ENCODE assay signal across 7 cellular contexts in the genomic region with DNA sequence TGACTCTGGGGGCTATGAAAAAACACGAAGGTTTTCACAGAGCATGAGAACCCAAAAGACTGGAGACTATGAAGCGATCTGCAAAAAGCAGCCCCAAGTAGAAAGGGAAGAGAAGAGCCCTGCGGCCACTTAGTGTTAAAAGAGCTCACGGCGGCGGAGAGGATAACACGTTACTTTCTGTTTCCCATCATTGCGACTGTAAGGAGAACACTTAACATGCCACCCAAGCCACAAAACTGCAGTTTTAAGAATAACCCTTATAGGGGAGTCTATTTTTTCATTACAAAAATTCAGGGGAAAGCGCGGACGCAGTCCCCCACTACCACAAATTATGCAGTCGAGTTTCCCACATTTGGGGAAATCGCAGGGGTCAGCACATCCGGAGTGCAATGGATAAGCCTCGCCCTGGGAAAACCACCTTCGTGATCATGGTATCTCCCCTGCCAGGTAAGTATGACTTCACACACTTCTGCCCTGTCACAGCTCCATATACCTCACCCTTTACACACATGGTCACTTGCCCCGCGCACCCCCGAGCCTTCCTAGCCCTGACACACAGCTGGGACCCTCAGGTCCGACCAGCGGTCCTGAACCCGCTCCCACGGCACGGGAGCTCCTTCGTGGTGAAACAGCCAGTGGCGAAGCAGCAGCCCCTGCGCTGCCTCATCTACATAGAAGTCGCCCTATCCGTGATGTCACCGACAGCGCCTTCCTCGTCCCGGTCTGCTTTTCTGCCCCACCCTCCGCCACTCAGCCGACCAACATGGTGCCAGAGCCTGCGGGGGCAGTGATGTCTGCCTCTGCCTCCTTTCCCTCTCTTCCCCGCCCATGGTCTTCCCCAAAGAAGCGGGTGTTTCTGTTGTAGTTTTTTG.
DNase-seq lines count a peak whose midpoint lies in the region; ATAC-seq and FAIRE-seq lines count a peak whose summit lies in the region.
"Not testable (repeated sequence)": the region's sequence is repeated elsewhere in the genome, so short reads cannot be mapped to it uniquely, and the experiment has no call there.

No MANE protein-coding gene starts in this region.

- intact Hi-C loops in left ventricle myocardium superior (cut with micrococcal nuclease): not testable (repeated sequence)

- peak; percentile 65 for FAIRE-seq in GM18507 (lab: Jason Lieb, UNC)

- H3K27me3 ChIP-seq in rectal smooth muscle tissue (ENCODE audit: control insufficient read depth, insufficient read depth, low read length): not testable (repeated sequence)

- peak overlapping the region; percentile 55 for H3K4me3 ChIP-seq in rectal smooth muscle tissue (ENCODE audit: low read length)

- H3K27ac ChIP-seq in rectal smooth muscle tissue (ENCODE audit: low read depth, low read length): not testable (repeated sequence)

- H3K36me3 ChIP-seq in rectal smooth muscle tissue (ENCODE audit: control insufficient read depth, insufficient read depth, low read length): not testable (repeated sequence)

- ATAC-seq in HG02870 (IDR thresholded peaks at IDR 0.05; ENCODE audit: unreplicated experiment): peak; percentile 77
- ATAC-seq in left ventricle myocardium superior: peak; percentile 95

- not testable (repeated sequence) for H3K9ac ChIP-seq in rectal smooth muscle tissue (ENCODE audit: low read length)

- not testable (repeated sequence) for H3K4me1 ChIP-seq in rectal smooth muscle tissue (ENCODE audit: control insufficient read depth, insufficient read depth, low read length)

- DNase-seq in GM18507 (ENCODE audit: extremely low spot score, insufficient read length, low read depth) (peak; percentile 20), NCI-H1417 treated with DMSO at 0.1 percent for 48 hours (lab: John Stamatoyannopoulos, UW) (peak; percentile 39), T follicular helper cell (ENCODE audit: low read depth) (peak; percentile 38), amniotic epithelial cell (ENCODE audit: low read depth) (peak; percentile 93)
- DNase-seq in left ventricle myocardium superior: not testable (repeated sequence)
